ENCODE assay signal across 1 cellular context in genomic region chr4:182022899-182023298, GRCh38.
TF ChIP-seq lines count a peak whose summit lies in the region.

No MANE protein-coding gene starts in this region.

TF ChIP-seq in H1, 55 proteins besides CTCF, POLR2A, EP300 and RAD21 (continued from another document):
- TF ChIP-seq CEBPB (IDR thresholded peaks at IDR 0.05; ENCODE audit: low read depth, low read length) (no peak), HDAC6 (IDR thresholded peaks at IDR 0.05; ENCODE audit: low read depth, low read length) (no peak), ZNF274 (IDR thresholded peaks at IDR 0.05; ENCODE audit: borderline replicate concordance, extremely low read depth, low read length) (no peak), POLR2AphosphoS5 (IDR thresholded peaks at IDR 0.05; ENCODE audit: low read depth, low read length) (no peak), CHD2 (IDR thresholded peaks at IDR 0.05; ENCODE audit: low read length) (no peak), POU5F1 (IDR thresholded peaks at IDR 0.05; ENCODE audit: low read depth, low read length) (no peak), CTBP2 (IDR thresholded peaks at IDR 0.05; ENCODE audit: borderline replicate concordance, insufficient read depth, insufficient read length, low read length) (no peak), PHF8 (conservative IDR thresholded peaks at IDR 0.05; ENCODE audit: low read depth, low read length) (no peak), CBX8 (IDR thresholded peaks at IDR 0.05; ENCODE audit: borderline replicate concordance, low read depth, low read length) (no peak)
